Comparison of ENCODE assay signal across 14 cellular contexts in genomic region chr3:48896991-48897390, GRCh38. TPM values are rescaled to one million over a fixed set of nuclear protein-coding genes. Genes with fewer than 3 reads are reported as not detected.
DNase-seq lines count a peak whose midpoint lies in the region; ATAC-seq, FAIRE-seq and TF ChIP-seq lines count a peak whose summit lies in the region.
"Had no signal": no experiment of that assay in that cellular context is flagged by ENCODE, and none has a peak within 500 bp of the region (broad histone marks: within the 10 kb centered on the region; RNA-seq: fewer than 3 reads in every experiment).

No MANE protein-coding gene starts in this region.

- ATAC-seq in Right ventricle myocardium superior (ENCODE audit: poor library complexity) (no peak), T-helper 17 cell (no peak), HepG2 (no peak), GM19023 (IDR thresholded peaks at IDR 0.05; ENCODE audit: unreplicated experiment) (no peak)
- ATAC-seq: gastroesophageal sphincter, Panc1 had no signal

- in situ Hi-C loops in HepG2 (cut with HindIII; ENCODE audit: extremely low pct_ligation_motif_present, low pct_unique_long_range_greater_than_20kb), result no loop called here

- no peak overlapping the region for H3K14ac ChIP-seq in trophoblast cell (ENCODE audit: low read length)

- intact Hi-C loops in left ventricle myocardium inferior (cut with micrococcal nuclease) (no loop called here), Right ventricle myocardium superior (cut with DNase I) (no loop called here), HepG2 (cut with micrococcal nuclease; ENCODE audit: unreplicated experiment) (loop anchor here (1.0 kb wide), 2 partner anchors 41 to 50 kb away; partner anchors contain the start of gene PRKAR2A)

- TF ChIP-seq POLR2A in HepG2 (IDR thresholded peaks at IDR 0.05; ENCODE audit: insufficient read depth in 1 of 2, low read depth in 2 of 2, low read length in 2 of 2), result no peak

- POLR2A ChIA-PET in HepG2 (lab: Yijun Ruan, JAX), result interaction anchor here (0.6 to 4.5 kb wide), 20 partner anchors 10 to 1002 kb away, joined by 3 to 39 read pairs (median 4); partner anchors contain the start of genes ARIH2, CELSR3, PRKAR2A and RHOA

- no peaks in the 10 kb centered on the region for H3K9me3 ChIP-seq in left ventricle myocardium inferior (replicated peaks)
- no peaks in the 10 kb centered on the region for H3K9me3 ChIP-seq in T-helper 17 cell (ENCODE audit: control insufficient read depth, low read length, poor library complexity, severe bottlenecking)
- no peaks in the 10 kb centered on the region for H3K9me3 ChIP-seq in HepG2 (ENCODE audit: low read length)
- no peaks in the 10 kb centered on the region for H3K9me3 ChIP-seq in trophoblast cell (ENCODE audit: insufficient read depth, low read depth, low read length)
- H3K9me3 ChIP-seq: gastroesophageal sphincter had no signal

- WGBS in HepG2 (ENCODE audit: low lambda C conversion rate), result 15% methylated on average over 1 of the region's 1 CpG
- WGBS in trophoblast cell (ENCODE audit: extremely low coverage, insufficient coverage, insufficient read length), result no CpG with 5 or more reads among the region's 1 CpG

- no peak overlapping the region for H4K91ac ChIP-seq in trophoblast cell (ENCODE audit: low read depth, low read length)

- H2BK12ac ChIP-seq in trophoblast cell (ENCODE audit: low read length), result no peak overlapping the region

- peak in 1 of 2 experiments; percentile 42; a peak in 1 of 4 replicates for TF ChIP-seq EP300 in HepG2 (IDR thresholded peaks at IDR 0.05; ENCODE audit: low read depth in 2 of 2, low read length in 2 of 2)
- no peak for TF ChIP-seq EP300 in HepG2 (CRISPR knock-in tag; IDR thresholded peaks at IDR 0.05; ENCODE audit: borderline replicate concordance)

- no peak overlapping the region for H3K18ac ChIP-seq in trophoblast cell (ENCODE audit: low read length)

- H3K4me3 ChIP-seq in left ventricle myocardium inferior (peak overlapping the region; percentile 75), HepG2 (replicated peaks in 1 of 3; ENCODE audit: insufficient read depth in 1 of 3, low read depth in 2 of 3, low read length in 3 of 3) (peak overlapping the region in 1 of 3 experiments; percentile 52; a peak in 2 of 6 replicates), trophoblast cell (ENCODE audit: low read depth, low read length) (no peak overlapping the region)

- BruUV-seq in HepG2 (replicated peaks; lab: Mats Ljungman, UMichigan), result no TSS peak

- TF ChIP-seq CTCF in left ventricle myocardium inferior (IDR thresholded peaks at IDR 0.05; ENCODE audit: borderline replicate concordance) (no peak), HepG2 (CRISPR knock-in tag; IDR thresholded peaks at IDR 0.05) (no peak)

- FAIRE-seq in HepG2 (lab: Jason Lieb, UNC), result no peak
- FAIRE-seq: D721Med, GM18507 had no signal

- peak overlapping the region; percentile 89 for H3K27ac ChIP-seq in left ventricle myocardium inferior (replicated peaks)
- peak overlapping the region; percentile 78 for H3K27ac ChIP-seq in HepG2 (ENCODE audit: extremely low read length, insufficient read depth, low read length)
- no peak overlapping the region for H3K27ac ChIP-seq in trophoblast cell (ENCODE audit: low read depth, low read length)

- H3K36me3 Mint-ChIP-seq in T-helper 17 cell (ENCODE audit: low read depth), result no peaks in the 10 kb centered on the region

- no peak overlapping the region for H3K4ac ChIP-seq in trophoblast cell (ENCODE audit: low read depth, low read length)

- H3K4me1 Mint-ChIP-seq in T-helper 17 cell, result peaks cover 28% of the 10 kb centered on the region

- H3K27me3 ChIP-seq in left ventricle myocardium inferior (ENCODE audit: low read depth), result no peaks in the 10 kb centered on the region
- no peaks in the 10 kb centered on the region for H3K27me3 ChIP-seq in HepG2 (ENCODE audit: control insufficient read depth in 1 of 2, insufficient read depth in 2 of 2, low read length in 2 of 2)
- no peaks in the 10 kb centered on the region for H3K27me3 ChIP-seq in trophoblast cell (ENCODE audit: insufficient read depth, low read length)
- H3K27me3 ChIP-seq: gastroesophageal sphincter had no signal

- H4K20me1 ChIP-seq in HepG2 (ENCODE audit: insufficient read depth, low read length), result no peaks in the 10 kb centered on the region

- no peak overlapping the region for H4K12ac ChIP-seq in trophoblast cell (ENCODE audit: low read depth, low read length)

- H3K36me3 ChIP-seq in left ventricle myocardium inferior (peaks cover 1% of the 10 kb centered on the region), HepG2 (replicated peaks in 1 of 2; ENCODE audit: control insufficient read depth in 1 of 2, insufficient read depth in 2 of 2, low read length in 2 of 2) (no peaks in the 10 kb centered on the region), trophoblast cell (ENCODE audit: control insufficient read depth in 1 of 2, insufficient read depth in 2 of 2, low read length in 2 of 2) (no peaks in the 10 kb centered on the region)

- H2BK120ac ChIP-seq in trophoblast cell (ENCODE audit: insufficient read depth, low read length, poor library complexity), result no peak overlapping the region

- H2AK5ac ChIP-seq in trophoblast cell (ENCODE audit: low read length), result no peak overlapping the region

- H3K79me1 ChIP-seq in trophoblast cell (ENCODE audit: low read length), result peaks cover 3% of the 10 kb centered on the region

- H3K79me2 ChIP-seq in HepG2 (ENCODE audit: insufficient read depth, low read length) (no peaks in the 10 kb centered on the region), trophoblast cell (ENCODE audit: control insufficient read depth, insufficient read depth, low read length, poor library complexity) (peaks cover 3% of the 10 kb centered on the region)

- no peak for TF ChIP-seq RAD21 in HepG2 (CRISPR knock-in tag; IDR thresholded peaks at IDR 0.05)

- H3K4me2 ChIP-seq in HepG2 (ENCODE audit: low read depth, low read length) (peak overlapping the region; percentile 99), trophoblast cell (ENCODE audit: low read length) (no peak overlapping the region)

- peak overlapping the region; percentile 60 for H3K9ac ChIP-seq in HepG2 (ENCODE audit: insufficient read depth, low read depth, low read length)
- no peak overlapping the region for H3K9ac ChIP-seq in trophoblast cell (ENCODE audit: low read length)

- no peaks in the 10 kb centered on the region for H3K27me3 Mint-ChIP-seq in T-helper 17 cell

- H2BK5ac ChIP-seq in trophoblast cell (ENCODE audit: low read depth, low read length, poor library complexity), result no peak overlapping the region

- H4K8ac ChIP-seq in trophoblast cell (ENCODE audit: low read depth, low read length), result no peak overlapping the region

- peak overlapping the region; percentile 94 for H3K27ac Mint-ChIP-seq in T-helper 17 cell

- H3K4me1 ChIP-seq in left ventricle myocardium inferior, result peaks cover 32% of the 10 kb centered on the region
- peaks cover 43% of the 10 kb centered on the region for H3K4me1 ChIP-seq in HepG2 (ENCODE audit: insufficient read depth, low read length)
- H3K4me1 ChIP-seq in trophoblast cell (ENCODE audit: control insufficient read depth in 1 of 2, insufficient read depth in 2 of 2, low read length in 2 of 2), result peaks cover 2 to 17% of the 10 kb centered on the region in 2 experiments

- H2AFZ ChIP-seq in HepG2 (ENCODE audit: low read length), result no peak overlapping the region
- no peak overlapping the region for H2AFZ ChIP-seq in trophoblast cell (ENCODE audit: insufficient read depth, low read length, poor library complexity)

- no peak for DNase-seq in left ventricle myocardium inferior
- no peak for DNase-seq in Right ventricle myocardium superior
- DNase-seq in T-helper 17 cell, result no peak
- DNase-seq in HepG2 (ENCODE audit: low spot score), result peak; percentile 78
- no peak for DNase-seq in trophoblast cell
- DNase-seq in kidney glomerular epithelial cell (lab: John Stamatoyannopoulos, UW), result no peak
- DNase-seq in NCI-H226, result no peak
- DNase-seq: caudate nucleus, NCI-H1105 had no signal

- H3K4me3 Mint-ChIP-seq in T-helper 17 cell, result no peak overlapping the region

- no peak overlapping the region for H3K23ac ChIP-seq in trophoblast cell (ENCODE audit: low read length)

- CTCF ChIA-PET in HepG2 (lab: Yijun Ruan, JAX; ENCODE audit: low intra/inter-chr PET ratio, low total read pairs), result no interaction called here

RNA-seq across cellular contexts. Expression of gene SLC25A20, which starts 1.7 kb away (rescaled TPM):
- total RNA-seq in left ventricle myocardium inferior (94.1 TPM), Right ventricle myocardium superior (140 TPM), T-helper 17 cell (10 to 100 TPM in 1 of 2 donors, 1 to 10 TPM in 1; 6.9 to 14.5 TPM), HepG2 (2016; rRNA removed; fragmentation: Illumina TruSeq; extraction: Trizol) (25.4 and 26.6 TPM in 2 replicates)
- 4.5 and 5.9 TPM in 2 replicates for total RNA-seq in HepG2 (2016; cell fraction: cytosol; rRNA removed; fragmentation: Illumina TruSeq; extraction: Trizol; ENCODE audit: low read depth)
- 25.7 and 27.5 TPM in 2 replicates for total RNA-seq in HepG2 (2016; cell fraction: insoluble cytoplasmic fraction; rRNA removed; fragmentation: Illumina TruSeq; extraction: Trizol)
- 9.2 and 10.0 TPM in 2 replicates for total RNA-seq in HepG2 (2016; cell fraction: membrane; rRNA removed; fragmentation: Illumina TruSeq; extraction: Trizol)
- total RNA-seq in HepG2 (2016; cell fraction: nucleus; rRNA removed; fragmentation: Illumina TruSeq; extraction: Trizol), result 19.7 and 25.4 TPM in 2 replicates
- polyA plus RNA-seq in HepG2 (2011; rRNA removed), result 21.1 and 21.9 TPM in 2 replicates
- polyA plus RNA-seq in HepG2 (2011; cell fraction: cytosol; rRNA removed), result 10.2 and 20.1 TPM in 2 replicates
- polyA plus RNA-seq in HepG2 (2011; cell fraction: nucleus; rRNA removed), result 12.0 and 22.2 TPM in 2 replicates
- 13.7 and 16.2 TPM in 2 replicates for polyA plus RNA-seq in HepG2 (2012)
- polyA plus RNA-seq in HepG2 (2016; cell fraction: cytosol; fragmentation: Illumina TruSeq; extraction: Trizol; ENCODE audit: low read depth), result 5.2 and 5.4 TPM in 2 replicates
- polyA plus RNA-seq in HepG2 (2016; cell fraction: insoluble cytoplasmic fraction; fragmentation: Illumina TruSeq; extraction: Trizol; ENCODE audit: low read depth), result 20.6 and 21.9 TPM in 2 replicates
- 8.0 and 9.1 TPM in 2 replicates for polyA plus RNA-seq in HepG2 (2016; cell fraction: membrane; fragmentation: Illumina TruSeq; extraction: Trizol; ENCODE audit: low read depth)
- polyA plus RNA-seq in HepG2 (2016; cell fraction: nucleus; fragmentation: Illumina TruSeq; extraction: Trizol; ENCODE audit: insufficient read depth, low read depth), result 31.3 and 31.5 TPM in 2 replicates
- 7.9 and 9.7 TPM in 2 replicates for polyA minus RNA-seq in HepG2 (2011; rRNA and poly(A)+ RNA removed; ENCODE audit: low replicate concordance)
- 5.2 and 5.8 TPM in 2 replicates for polyA minus RNA-seq in HepG2 (2011; cell fraction: cytosol; rRNA and poly(A)+ RNA removed)
- polyA minus RNA-seq in HepG2 (2011; cell fraction: nucleus; rRNA and poly(A)+ RNA removed), result 4.1 and 11.4 TPM in 2 replicates
- polyA plus RNA-seq in trophoblast cell (2013), result 5.4 and 6.0 TPM in 2 replicates

RNA-seq across cellular contexts. Expression of gene ARIH2, which starts 21.7 kb away (rescaled TPM):
- 180 TPM for total RNA-seq in left ventricle myocardium inferior
- 164 TPM for total RNA-seq in Right ventricle myocardium superior
- total RNA-seq in T-helper 17 cell, result 100 to 1,000 TPM; 166 to 201 TPM
- total RNA-seq in HepG2 (2016; rRNA removed; fragmentation: Illumina TruSeq; extraction: Trizol), result 83.3 and 86.9 TPM in 2 replicates
- total RNA-seq in HepG2 (2016; cell fraction: cytosol; rRNA removed; fragmentation: Illumina TruSeq; extraction: Trizol; ENCODE audit: low read depth), result 64.2 and 67.9 TPM in 2 replicates
- 79.6 and 84.8 TPM in 2 replicates for total RNA-seq in HepG2 (2016; cell fraction: insoluble cytoplasmic fraction; rRNA removed; fragmentation: Illumina TruSeq; extraction: Trizol)
- 118 and 127 TPM in 2 replicates for total RNA-seq in HepG2 (2016; cell fraction: membrane; rRNA removed; fragmentation: Illumina TruSeq; extraction: Trizol)
- 60.3 and 60.4 TPM in 2 replicates for total RNA-seq in HepG2 (2016; cell fraction: nucleus; rRNA removed; fragmentation: Illumina TruSeq; extraction: Trizol)
- polyA plus RNA-seq in HepG2 (2011; rRNA removed), result 64.8 and 74.4 TPM in 2 replicates
- polyA plus RNA-seq in HepG2 (2011; cell fraction: cytosol; rRNA removed), result 57.1 and 64.0 TPM in 2 replicates
- polyA plus RNA-seq in HepG2 (2011; cell fraction: nucleus; rRNA removed), result 87.9 and 103 TPM in 2 replicates
- 42.6 and 46.2 TPM in 2 replicates for polyA plus RNA-seq in HepG2 (2012)
- polyA plus RNA-seq in HepG2 (2016; cell fraction: cytosol; fragmentation: Illumina TruSeq; extraction: Trizol; ENCODE audit: low read depth), result 53.1 and 65.3 TPM in 2 replicates
- polyA plus RNA-seq in HepG2 (2016; cell fraction: insoluble cytoplasmic fraction; fragmentation: Illumina TruSeq; extraction: Trizol; ENCODE audit: low read depth), result 73.2 and 82.8 TPM in 2 replicates
- polyA plus RNA-seq in HepG2 (2016; cell fraction: membrane; fragmentation: Illumina TruSeq; extraction: Trizol; ENCODE audit: low read depth), result 94.1 and 102 TPM in 2 replicates
- 110 and 120 TPM in 2 replicates for polyA plus RNA-seq in HepG2 (2016; cell fraction: nucleus; fragmentation: Illumina TruSeq; extraction: Trizol; ENCODE audit: insufficient read depth, low read depth)
- 104 and 215 TPM in 2 replicates for polyA minus RNA-seq in HepG2 (2011; rRNA and poly(A)+ RNA removed; ENCODE audit: low replicate concordance)
- 28.0 and 36.0 TPM in 2 replicates for polyA minus RNA-seq in HepG2 (2011; cell fraction: cytosol; rRNA and poly(A)+ RNA removed)
- 64.8 and 87.0 TPM in 2 replicates for polyA minus RNA-seq in HepG2 (2011; cell fraction: nucleus; rRNA and poly(A)+ RNA removed)
- polyA plus RNA-seq in trophoblast cell (2013), result 50.1 and 52.1 TPM in 2 replicates

RNA-seq across cellular contexts. Expression of gene PRKAR2A, which starts 49.3 kb away (rescaled TPM):
- total RNA-seq in left ventricle myocardium inferior (52.2 TPM), Right ventricle myocardium superior (50.0 TPM), T-helper 17 cell (10 to 100 TPM; 30.8 to 40.4 TPM), HepG2 (2016; rRNA removed; fragmentation: Illumina TruSeq; extraction: Trizol) (29.2 and 38.5 TPM in 2 replicates)
- total RNA-seq in HepG2 (2016; cell fraction: cytosol; rRNA removed; fragmentation: Illumina TruSeq; extraction: Trizol; ENCODE audit: low read depth), result 5.1 and 6.7 TPM in 2 replicates
- total RNA-seq in HepG2 (2016; cell fraction: insoluble cytoplasmic fraction; rRNA removed; fragmentation: Illumina TruSeq; extraction: Trizol), result 28.1 and 39.0 TPM in 2 replicates
- 12.7 and 13.3 TPM in 2 replicates for total RNA-seq in HepG2 (2016; cell fraction: membrane; rRNA removed; fragmentation: Illumina TruSeq; extraction: Trizol)
- total RNA-seq in HepG2 (2016; cell fraction: nucleus; rRNA removed; fragmentation: Illumina TruSeq; extraction: Trizol), result 18.0 and 20.8 TPM in 2 replicates
- polyA plus RNA-seq in HepG2 (2011; rRNA removed), result 9.1 and 11.8 TPM in 2 replicates
- 5.6 and 8.1 TPM in 2 replicates for polyA plus RNA-seq in HepG2 (2011; cell fraction: cytosol; rRNA removed)
- polyA plus RNA-seq in HepG2 (2011; cell fraction: nucleus; rRNA removed), result 4.1 and 4.4 TPM in 2 replicates
- polyA plus RNA-seq in HepG2 (2012), result 14.4 and 14.6 TPM in 2 replicates
- polyA plus RNA-seq in HepG2 (2016; cell fraction: cytosol; fragmentation: Illumina TruSeq; extraction: Trizol; ENCODE audit: low read depth), result 1.0 and 1.3 TPM in 2 replicates
- polyA plus RNA-seq in HepG2 (2016; cell fraction: insoluble cytoplasmic fraction; fragmentation: Illumina TruSeq; extraction: Trizol; ENCODE audit: low read depth), result 27.9 and 28.4 TPM in 2 replicates
- 4.9 and 5.0 TPM in 2 replicates for polyA plus RNA-seq in HepG2 (2016; cell fraction: membrane; fragmentation: Illumina TruSeq; extraction: Trizol; ENCODE audit: low read depth)
- 15.1 and 15.3 TPM in 2 replicates for polyA plus RNA-seq in HepG2 (2016; cell fraction: nucleus; fragmentation: Illumina TruSeq; extraction: Trizol; ENCODE audit: insufficient read depth, low read depth)
- polyA minus RNA-seq in HepG2 (2011; rRNA and poly(A)+ RNA removed; ENCODE audit: low replicate concordance), result 29.5 and 64.7 TPM in 2 replicates
- 17.3 and 27.1 TPM in 2 replicates for polyA minus RNA-seq in HepG2 (2011; cell fraction: cytosol; rRNA and poly(A)+ RNA removed)
- polyA minus RNA-seq in HepG2 (2011; cell fraction: nucleus; rRNA and poly(A)+ RNA removed), result 5.5 and 6.2 TPM in 2 replicates
- 26.0 and 26.3 TPM in 2 replicates for polyA plus RNA-seq in trophoblast cell (2013)
